In the genomic region with DNA sequence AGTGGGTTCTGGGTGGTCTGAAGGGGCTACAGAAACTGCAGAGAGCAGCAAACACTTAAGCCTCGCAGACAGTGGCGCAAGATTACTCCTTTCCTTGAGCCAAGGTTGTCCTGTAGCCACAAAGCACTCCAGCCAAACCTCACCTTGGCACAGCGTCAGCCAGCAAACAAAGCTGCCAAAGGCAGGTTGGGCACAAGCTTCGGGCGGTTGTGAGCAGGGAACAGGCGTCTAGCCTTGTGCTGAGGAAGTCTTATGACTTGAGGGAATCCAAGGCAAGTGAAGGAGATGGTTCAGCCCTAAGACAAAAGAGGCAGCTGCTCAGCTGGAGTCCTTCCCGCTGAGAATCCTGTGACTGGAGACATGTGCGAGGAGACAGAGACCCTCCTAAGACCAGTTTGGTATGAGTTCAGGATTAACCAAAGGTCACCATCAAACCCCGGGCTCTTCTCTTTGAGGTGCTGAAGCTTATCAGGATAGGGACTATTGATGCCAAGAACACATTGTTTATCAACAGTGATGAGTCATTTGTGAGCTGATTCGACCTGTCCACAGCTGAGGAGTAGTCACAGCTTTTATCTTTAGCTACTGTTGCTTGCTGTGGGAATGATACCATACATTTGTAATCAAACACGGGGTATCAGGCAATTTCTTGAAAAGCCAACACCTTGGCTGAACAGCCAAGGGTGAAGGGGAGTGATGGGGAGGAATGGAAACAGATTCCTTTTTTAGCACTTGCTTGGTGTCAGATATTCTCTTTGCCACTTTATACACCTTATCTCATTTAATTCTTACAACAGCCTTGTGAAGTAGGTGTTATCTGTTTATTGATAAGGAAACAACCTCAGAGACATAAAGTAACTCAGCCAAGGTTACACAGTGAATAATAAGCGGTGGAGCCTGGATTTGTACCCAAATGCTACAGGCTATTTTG, we compare ENCODE assay signal across 1 cellular context.
TF ChIP-seq lines count a peak whose summit lies in the region.

No MANE protein-coding gene starts in this region.

TF ChIP-seq in HepG2, 621 proteins besides CTCF, POLR2A, EP300 and RAD21 (continued from another document and continues in another):
- TF ChIP-seq, protein P1, sequence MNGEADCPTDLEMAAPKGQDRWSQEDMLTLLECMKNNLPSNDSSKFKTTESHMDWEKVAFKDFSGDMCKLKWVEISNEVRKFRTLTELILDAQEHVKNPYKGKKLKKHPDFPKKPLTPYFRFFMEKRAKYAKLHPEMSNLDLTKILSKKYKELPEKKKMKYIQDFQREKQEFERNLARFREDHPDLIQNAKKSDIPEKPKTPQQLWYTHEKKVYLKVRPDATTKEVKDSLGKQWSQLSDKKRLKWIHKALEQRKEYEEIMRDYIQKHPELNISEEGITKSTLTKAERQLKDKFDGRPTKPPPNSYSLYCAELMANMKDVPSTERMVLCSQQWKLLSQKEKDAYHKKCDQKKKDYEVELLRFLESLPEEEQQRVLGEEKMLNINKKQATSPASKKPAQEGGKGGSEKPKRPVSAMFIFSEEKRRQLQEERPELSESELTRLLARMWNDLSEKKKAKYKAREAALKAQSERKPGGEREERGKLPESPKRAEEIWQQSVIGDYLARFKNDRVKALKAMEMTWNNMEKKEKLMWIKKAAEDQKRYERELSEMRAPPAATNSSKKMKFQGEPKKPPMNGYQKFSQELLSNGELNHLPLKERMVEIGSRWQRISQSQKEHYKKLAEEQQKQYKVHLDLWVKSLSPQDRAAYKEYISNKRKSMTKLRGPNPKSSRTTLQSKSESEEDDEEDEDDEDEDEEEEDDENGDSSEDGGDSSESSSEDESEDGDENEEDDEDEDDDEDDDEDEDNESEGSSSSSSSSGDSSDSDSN (CRISPR knock-in tag; IDR thresholded peaks at IDR 0.05): no peak
- TF ChIP-seq SMC3 (IDR thresholded peaks at IDR 0.05; ENCODE audit: low read length) (no peak), POLR2G (IDR thresholded peaks at IDR 0.05; ENCODE audit: low read depth, low read length) (no peak; the same call in 1 of the 2 replicates), JUND (CRISPR knock-in tag; IDR thresholded peaks at IDR 0.05) (peak; percentile 64; the same call in 1 of the 2 replicates), U2AF2 (IDR thresholded peaks at IDR 0.05; ENCODE audit: low read depth, low read length) (no peak), SP2 (CRISPR knock-in tag; IDR thresholded peaks at IDR 0.05) (no peak), ZNF772 (CRISPR knock-in tag; IDR thresholded peaks at IDR 0.05) (no peak), DMAP1 (CRISPR knock-in tag; IDR thresholded peaks at IDR 0.05) (no peak), NR2F1 (CRISPR knock-in tag; IDR thresholded peaks at IDR 0.05) (0 out of 4 replicates have a peak, but pooled peaks of 1 of the 2 experiments have one; percentile 32), ZNF652 (CRISPR knock-in tag; IDR thresholded peaks at IDR 0.05; ENCODE audit: borderline replicate concordance, low read depth) (no peak), TBX2 (CRISPR knock-in tag; IDR thresholded peaks at IDR 0.05; ENCODE audit: borderline replicate concordance) (peak; percentile 56; the same call in 1 of the 2 replicates), SRSF4 (IDR thresholded peaks at IDR 0.05; ENCODE audit: low read depth, low read length, poor library complexity, severe bottlenecking) (no peak), ZNF720 (CRISPR knock-in tag; IDR thresholded peaks at IDR 0.05) (no peak), HMG20A (CRISPR knock-in tag; IDR thresholded peaks at IDR 0.05; ENCODE audit: borderline replicate concordance) (peak; percentile 36; the same call in 1 of the 2 replicates), ATAD3A (CRISPR knock-in tag; IDR thresholded peaks at IDR 0.05) (no peak), MED13 (CRISPR knock-in tag; IDR thresholded peaks at IDR 0.05) (no peak), ZNF274 (CRISPR knock-in tag; IDR thresholded peaks at IDR 0.05) (no peak), FOXP1 (IDR thresholded peaks at IDR 0.05) (no peak), FOXP1 (CRISPR knock-in tag; IDR thresholded peaks at IDR 0.05) (peak; percentile 84), ZNF737 (CRISPR knock-in tag; IDR thresholded peaks at IDR 0.05; ENCODE audit: borderline replicate concordance) (no peak), NFKB2 (CRISPR knock-in tag; IDR thresholded peaks at IDR 0.05; ENCODE audit: borderline replicate concordance) (no peak), PCBP1 (IDR thresholded peaks at IDR 0.05; ENCODE audit: borderline replicate concordance, low read depth, low read length) (no peak), ZNF251 (CRISPR knock-in tag; IDR thresholded peaks at IDR 0.05) (no peak), ZBTB7A (CRISPR knock-in tag; IDR thresholded peaks at IDR 0.05) (no peak)
- TF ChIP-seq, protein P2, sequence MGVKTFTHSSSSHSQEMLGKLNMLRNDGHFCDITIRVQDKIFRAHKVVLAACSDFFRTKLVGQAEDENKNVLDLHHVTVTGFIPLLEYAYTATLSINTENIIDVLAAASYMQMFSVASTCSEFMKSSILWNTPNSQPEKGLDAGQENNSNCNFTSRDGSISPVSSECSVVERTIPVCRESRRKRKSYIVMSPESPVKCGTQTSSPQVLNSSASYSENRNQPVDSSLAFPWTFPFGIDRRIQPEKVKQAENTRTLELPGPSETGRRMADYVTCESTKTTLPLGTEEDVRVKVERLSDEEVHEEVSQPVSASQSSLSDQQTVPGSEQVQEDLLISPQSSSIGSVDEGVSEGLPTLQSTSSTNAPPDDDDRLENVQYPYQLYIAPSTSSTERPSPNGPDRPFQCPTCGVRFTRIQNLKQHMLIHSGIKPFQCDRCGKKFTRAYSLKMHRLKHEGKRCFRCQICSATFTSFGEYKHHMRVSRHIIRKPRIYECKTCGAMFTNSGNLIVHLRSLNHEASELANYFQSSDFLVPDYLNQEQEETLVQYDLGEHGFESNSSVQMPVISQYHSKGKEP (CRISPR knock-in tag; IDR thresholded peaks at IDR 0.05): no peak
- TF ChIP-seq, protein P3, sequence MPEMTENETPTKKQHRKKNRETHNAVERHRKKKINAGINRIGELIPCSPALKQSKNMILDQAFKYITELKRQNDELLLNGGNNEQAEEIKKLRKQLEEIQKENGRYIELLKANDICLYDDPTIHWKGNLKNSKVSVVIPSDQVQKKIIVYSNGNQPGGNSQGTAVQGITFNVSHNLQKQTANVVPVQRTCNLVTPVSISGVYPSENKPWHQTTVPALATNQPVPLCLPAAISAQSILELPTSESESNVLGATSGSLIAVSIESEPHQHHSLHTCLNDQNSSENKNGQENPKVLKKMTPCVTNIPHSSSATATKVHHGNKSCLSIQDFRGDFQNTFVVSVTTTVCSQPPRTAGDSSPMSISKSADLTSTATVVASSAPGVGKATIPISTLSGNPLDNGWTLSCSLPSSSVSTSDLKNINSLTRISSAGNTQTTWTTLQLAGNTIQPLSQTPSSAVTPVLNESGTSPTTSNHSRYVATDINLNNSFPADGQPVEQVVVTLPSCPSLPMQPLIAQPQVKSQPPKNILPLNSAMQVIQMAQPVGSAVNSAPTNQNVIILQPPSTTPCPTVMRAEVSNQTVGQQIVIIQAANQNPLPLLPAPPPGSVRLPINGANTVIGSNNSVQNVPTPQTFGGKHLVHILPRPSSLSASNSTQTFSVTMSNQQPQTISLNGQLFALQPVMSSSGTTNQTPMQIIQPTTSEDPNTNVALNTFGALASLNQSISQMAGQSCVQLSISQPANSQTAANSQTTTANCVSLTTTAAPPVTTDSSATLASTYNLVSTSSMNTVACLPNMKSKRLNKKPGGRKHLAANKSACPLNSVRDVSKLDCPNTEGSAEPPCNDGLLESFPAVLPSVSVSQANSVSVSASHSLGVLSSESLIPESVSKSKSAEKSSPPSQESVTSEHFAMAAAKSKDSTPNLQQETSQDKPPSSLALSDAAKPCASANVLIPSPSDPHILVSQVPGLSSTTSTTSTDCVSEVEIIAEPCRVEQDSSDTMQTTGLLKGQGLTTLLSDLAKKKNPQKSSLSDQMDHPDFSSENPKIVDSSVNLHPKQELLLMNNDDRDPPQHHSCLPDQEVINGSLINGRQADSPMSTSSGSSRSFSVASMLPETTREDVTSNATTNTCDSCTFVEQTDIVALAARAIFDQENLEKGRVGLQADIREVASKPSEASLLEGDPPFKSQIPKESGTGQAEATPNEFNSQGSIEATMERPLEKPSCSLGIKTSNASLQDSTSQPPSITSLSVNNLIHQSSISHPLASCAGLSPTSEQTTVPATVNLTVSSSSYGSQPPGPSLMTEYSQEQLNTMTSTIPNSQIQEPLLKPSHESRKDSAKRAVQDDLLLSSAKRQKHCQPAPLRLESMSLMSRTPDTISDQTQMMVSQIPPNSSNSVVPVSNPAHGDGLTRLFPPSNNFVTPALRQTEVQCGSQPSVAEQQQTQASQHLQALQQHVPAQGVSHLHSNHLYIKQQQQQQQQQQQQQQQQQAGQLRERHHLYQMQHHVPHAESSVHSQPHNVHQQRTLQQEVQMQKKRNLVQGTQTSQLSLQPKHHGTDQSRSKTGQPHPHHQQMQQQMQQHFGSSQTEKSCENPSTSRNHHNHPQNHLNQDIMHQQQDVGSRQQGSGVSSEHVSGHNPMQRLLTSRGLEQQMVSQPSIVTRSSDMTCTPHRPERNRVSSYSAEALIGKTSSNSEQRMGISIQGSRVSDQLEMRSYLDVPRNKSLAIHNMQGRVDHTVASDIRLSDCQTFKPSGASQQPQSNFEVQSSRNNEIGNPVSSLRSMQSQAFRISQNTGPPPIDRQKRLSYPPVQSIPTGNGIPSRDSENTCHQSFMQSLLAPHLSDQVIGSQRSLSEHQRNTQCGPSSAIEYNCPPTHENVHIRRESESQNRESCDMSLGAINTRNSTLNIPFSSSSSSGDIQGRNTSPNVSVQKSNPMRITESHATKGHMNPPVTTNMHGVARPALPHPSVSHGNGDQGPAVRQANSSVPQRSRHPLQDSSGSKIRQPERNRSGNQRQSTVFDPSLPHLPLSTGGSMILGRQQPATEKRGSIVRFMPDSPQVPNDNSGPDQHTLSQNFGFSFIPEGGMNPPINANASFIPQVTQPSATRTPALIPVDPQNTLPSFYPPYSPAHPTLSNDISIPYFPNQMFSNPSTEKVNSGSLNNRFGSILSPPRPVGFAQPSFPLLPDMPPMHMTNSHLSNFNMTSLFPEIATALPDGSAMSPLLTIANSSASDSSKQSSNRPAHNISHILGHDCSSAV (CRISPR knock-in tag; IDR thresholded peaks at IDR 0.05; ENCODE audit: borderline replicate concordance): no peak
- TF ChIP-seq, protein P4, sequence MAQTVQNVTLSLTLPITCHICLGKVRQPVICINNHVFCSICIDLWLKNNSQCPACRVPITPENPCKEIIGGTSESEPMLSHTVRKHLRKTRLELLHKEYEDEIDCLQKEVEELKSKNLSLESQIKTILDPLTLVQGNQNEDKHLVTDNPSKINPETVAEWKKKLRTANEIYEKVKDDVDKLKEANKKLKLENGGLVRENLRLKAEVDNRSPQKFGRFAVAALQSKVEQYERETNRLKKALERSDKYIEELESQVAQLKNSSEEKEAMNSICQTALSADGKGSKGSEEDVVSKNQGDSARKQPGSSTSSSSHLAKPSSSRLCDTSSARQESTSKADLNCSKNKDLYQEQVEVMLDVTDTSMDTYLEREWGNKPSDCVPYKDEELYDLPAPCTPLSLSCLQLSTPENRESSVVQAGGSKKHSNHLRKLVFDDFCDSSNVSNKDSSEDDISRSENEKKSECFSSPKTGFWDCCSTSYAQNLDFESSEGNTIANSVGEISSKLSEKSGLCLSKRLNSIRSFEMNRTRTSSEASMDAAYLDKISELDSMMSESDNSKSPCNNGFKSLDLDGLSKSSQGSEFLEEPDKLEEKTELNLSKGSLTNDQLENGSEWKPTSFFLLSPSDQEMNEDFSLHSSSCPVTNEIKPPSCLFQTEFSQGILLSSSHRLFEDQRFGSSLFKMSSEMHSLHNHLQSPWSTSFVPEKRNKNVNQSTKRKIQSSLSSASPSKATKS (CRISPR knock-in tag; IDR thresholded peaks at IDR 0.05): no peak
- TF ChIP-seq, protein P5, sequence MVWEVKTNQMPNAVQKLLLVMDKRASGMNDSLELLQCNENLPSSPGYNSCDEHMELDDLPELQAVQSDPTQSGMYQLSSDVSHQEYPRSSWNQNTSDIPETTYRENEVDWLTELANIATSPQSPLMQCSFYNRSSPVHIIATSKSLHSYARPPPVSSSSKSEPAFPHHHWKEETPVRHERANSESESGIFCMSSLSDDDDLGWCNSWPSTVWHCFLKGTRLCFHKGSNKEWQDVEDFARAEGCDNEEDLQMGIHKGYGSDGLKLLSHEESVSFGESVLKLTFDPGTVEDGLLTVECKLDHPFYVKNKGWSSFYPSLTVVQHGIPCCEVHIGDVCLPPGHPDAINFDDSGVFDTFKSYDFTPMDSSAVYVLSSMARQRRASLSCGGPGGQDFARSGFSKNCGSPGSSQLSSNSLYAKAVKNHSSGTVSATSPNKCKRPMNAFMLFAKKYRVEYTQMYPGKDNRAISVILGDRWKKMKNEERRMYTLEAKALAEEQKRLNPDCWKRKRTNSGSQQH (CRISPR knock-in tag; IDR thresholded peaks at IDR 0.05; ENCODE audit: low read depth): no peak
- TF ChIP-seq, protein P6, sequence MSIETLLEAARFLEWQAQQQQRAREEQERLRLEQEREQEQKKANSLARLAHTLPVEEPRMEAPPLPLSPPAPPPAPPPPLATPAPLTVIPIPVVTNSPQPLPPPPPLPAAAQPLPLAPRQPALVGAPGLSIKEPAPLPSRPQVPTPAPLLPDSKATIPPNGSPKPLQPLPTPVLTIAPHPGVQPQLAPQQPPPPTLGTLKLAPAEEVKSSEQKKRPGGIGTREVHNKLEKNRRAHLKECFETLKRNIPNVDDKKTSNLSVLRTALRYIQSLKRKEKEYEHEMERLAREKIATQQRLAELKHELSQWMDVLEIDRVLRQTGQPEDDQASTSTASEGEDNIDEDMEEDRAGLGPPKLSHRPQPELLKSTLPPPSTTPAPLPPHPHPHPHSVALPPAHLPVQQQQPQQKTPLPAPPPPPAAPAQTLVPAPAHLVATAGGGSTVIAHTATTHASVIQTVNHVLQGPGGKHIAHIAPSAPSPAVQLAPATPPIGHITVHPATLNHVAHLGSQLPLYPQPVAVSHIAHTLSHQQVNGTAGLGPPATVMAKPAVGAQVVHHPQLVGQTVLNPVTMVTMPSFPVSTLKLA (IDR thresholded peaks at IDR 0.05): no peak
- TF ChIP-seq, protein P7, sequence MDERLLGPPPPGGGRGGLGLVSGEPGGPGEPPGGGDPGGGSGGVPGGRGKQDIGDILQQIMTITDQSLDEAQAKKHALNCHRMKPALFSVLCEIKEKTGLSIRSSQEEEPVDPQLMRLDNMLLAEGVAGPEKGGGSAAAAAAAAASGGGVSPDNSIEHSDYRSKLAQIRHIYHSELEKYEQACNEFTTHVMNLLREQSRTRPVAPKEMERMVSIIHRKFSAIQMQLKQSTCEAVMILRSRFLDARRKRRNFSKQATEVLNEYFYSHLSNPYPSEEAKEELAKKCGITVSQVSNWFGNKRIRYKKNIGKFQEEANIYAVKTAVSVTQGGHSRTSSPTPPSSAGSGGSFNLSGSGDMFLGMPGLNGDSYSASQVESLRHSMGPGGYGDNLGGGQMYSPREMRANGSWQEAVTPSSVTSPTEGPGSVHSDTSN (CRISPR knock-in tag; IDR thresholded peaks at IDR 0.05): no peak
- TF ChIP-seq, protein P8, sequence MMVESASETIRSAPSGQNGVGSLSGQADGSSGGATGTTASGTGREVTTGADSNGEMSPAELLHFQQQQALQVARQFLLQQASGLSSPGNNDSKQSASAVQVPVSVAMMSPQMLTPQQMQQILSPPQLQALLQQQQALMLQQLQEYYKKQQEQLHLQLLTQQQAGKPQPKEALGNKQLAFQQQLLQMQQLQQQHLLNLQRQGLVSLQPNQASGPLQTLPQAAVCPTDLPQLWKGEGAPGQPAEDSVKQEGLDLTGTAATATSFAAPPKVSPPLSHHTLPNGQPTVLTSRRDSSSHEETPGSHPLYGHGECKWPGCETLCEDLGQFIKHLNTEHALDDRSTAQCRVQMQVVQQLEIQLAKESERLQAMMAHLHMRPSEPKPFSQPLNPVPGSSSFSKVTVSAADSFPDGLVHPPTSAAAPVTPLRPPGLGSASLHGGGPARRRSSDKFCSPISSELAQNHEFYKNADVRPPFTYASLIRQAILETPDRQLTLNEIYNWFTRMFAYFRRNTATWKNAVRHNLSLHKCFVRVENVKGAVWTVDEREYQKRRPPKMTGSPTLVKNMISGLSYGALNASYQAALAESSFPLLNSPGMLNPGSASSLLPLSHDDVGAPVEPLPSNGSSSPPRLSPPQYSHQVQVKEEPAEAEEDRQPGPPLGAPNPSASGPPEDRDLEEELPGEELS (CRISPR knock-in tag; IDR thresholded peaks at IDR 0.05): peak; percentile 78
